ENCODE assay signal across 14 cellular contexts in genomic region chr4:102504941-102505340, GRCh38. TPM values are rescaled to one million over a fixed set of nuclear protein-coding genes. Genes with fewer than 3 reads are reported as not detected.
A peak's percentile ranks its signal among the peaks of the same experiment; 100 is the strongest.
DNase-seq lines count a peak whose midpoint lies in the region; ATAC-seq and TF ChIP-seq lines count a peak whose summit lies in the region.
"Had no signal": no experiment of that assay in that cellular context is flagged by ENCODE, and none has a peak within 500 bp of the region (broad histone marks: within the 10 kb centered on the region; RNA-seq: fewer than 3 reads in every experiment).

No MANE protein-coding gene starts in this region.

- no peak for DNase-seq in CD8-positive, alpha-beta memory T cell
- no peak for DNase-seq in immature natural killer cell
- no peak for DNase-seq in left ventricle myocardium inferior
- DNase-seq in NCI-H1417 treated with DMSO at 0.1 percent for 48 hours (lab: John Stamatoyannopoulos, UW), result no peak
- DNase-seq in ecto neural progenitor cell (ENCODE audit: low spot score), result no peak
- DNase-seq: NCI-H2081; SHP77; stimulated activated CD4-positive, alpha-beta T cell treated with anti-CD3 and anti-CD28 coated beads, Interleukin-2, amount 100 ng/mL, for 24 hours had no signal

- no peak for TF ChIP-seq CTCF in SU-DHL-6 (IDR thresholded peaks at IDR 0.05; ENCODE audit: insufficient read depth, low read length, poor library complexity, severe bottlenecking)
- TF ChIP-seq CTCF in left ventricle myocardium inferior (IDR thresholded peaks at IDR 0.05; ENCODE audit: borderline replicate concordance), result no peak

- intact Hi-C loops in left ventricle myocardium inferior (cut with micrococcal nuclease), result loop anchor here (10.0 kb wide), 1 partner anchor 90 kb away; no protein-coding TSS in a partner anchor

- H3K36me3 Mint-ChIP-seq in CD8-positive, alpha-beta memory T cell, result peaks cover 0 to 25% (median 4%) of the 10 kb centered on the region in 3 donors
- no peaks in the 10 kb centered on the region for H3K36me3 Mint-ChIP-seq in immature natural killer cell

- H3K79me2 ChIP-seq in ACC112 (ENCODE audit: control insufficient read depth, insufficient read depth, low read length, unreplicated experiment), result peaks cover 85% of the 10 kb centered on the region
- peaks cover 78% of the 10 kb centered on the region for H3K79me2 ChIP-seq in SU-DHL-6 (ENCODE audit: insufficient read depth, low read length)

- no peak overlapping the region for H3K27ac ChIP-seq in ACC112 (ENCODE audit: low read depth, low read length)
- H3K27ac ChIP-seq in CD8-positive, alpha-beta memory T cell (ENCODE audit: low read depth, low read length), result no peak overlapping the region
- no peak overlapping the region for H3K27ac ChIP-seq in SU-DHL-6 (ENCODE audit: low read depth, low read length)
- H3K27ac ChIP-seq in left ventricle myocardium inferior (replicated peaks), result no peak overlapping the region
- H3K27ac ChIP-seq: C4-2B, cardiac muscle cell had no signal

- H4K20me1 ChIP-seq in SU-DHL-6 (ENCODE audit: low read depth, low read length), result no peaks in the 10 kb centered on the region

- H3K4me3 Mint-ChIP-seq in CD8-positive, alpha-beta memory T cell, result peak overlapping the region; percentile 40 to 98 (median 93)
- peak overlapping the region in 3 of 5 donors; percentile 29 to 50 (median 48) for H3K4me3 Mint-ChIP-seq in immature natural killer cell
- H3K4me3 Mint-ChIP-seq: GM23338 had no signal

- peak overlapping the region; percentile 96 for H3K4me2 ChIP-seq in SU-DHL-6 (ENCODE audit: low read depth, low read length, poor library complexity, severe bottlenecking)
- H3K4me2 ChIP-seq: GM23338 had no signal

- POLR2A ChIA-PET in CD8-positive, alpha-beta memory T cell (lab: Charles Lee), result interaction anchor here (0.6 kb wide), 1 partner anchor 86 kb away, joined by 3 read pairs; no protein-coding TSS in a partner anchor

- H3K4me3 ChIP-seq in ACC112 (ENCODE audit: low read depth, low read length) (0 out of 2 replicates have a peak overlapping the region, but pooled peaks have one; percentile 84), SU-DHL-6 (ENCODE audit: insufficient read depth, low read length, poor library complexity, severe bottlenecking) (peak overlapping the region; percentile 23), left ventricle myocardium inferior (no peak overlapping the region)
- no peak overlapping the region for H3K4me3 ChIP-seq in CD8-positive, alpha-beta memory T cell (ENCODE audit: low read length)
- H3K4me3 ChIP-seq: cardiac muscle cell, GM23338 had no signal

- CTCF ChIA-PET in CD8-positive, alpha-beta memory T cell (lab: Charles Lee), result no interaction called here

- peaks cover 61 to 79% (median 75%) of the 10 kb centered on the region in 3 donors for H3K4me1 Mint-ChIP-seq in CD8-positive, alpha-beta memory T cell
- peaks cover 54 to 76% of the 10 kb centered on the region in 2 donors for H3K4me1 Mint-ChIP-seq in immature natural killer cell

- no peaks in the 10 kb centered on the region for H3K9me2 ChIP-seq in SU-DHL-6 (replicated peaks; ENCODE audit: insufficient read depth, low read length)

- H3K9me3 Mint-ChIP-seq in CD8-positive, alpha-beta memory T cell, result peaks cover 0 to 2% (median 0%) of the 10 kb centered on the region in 5 donors
- peaks cover 0 to 1% (median 0%) of the 10 kb centered on the region in 6 donors for H3K9me3 Mint-ChIP-seq in immature natural killer cell
- H3K9me3 Mint-ChIP-seq: GM23338 had no signal

- peak overlapping the region; percentile 87; the same call in 1 of the 2 replicates for H3K9ac ChIP-seq in SU-DHL-6 (ENCODE audit: low read length)

- peak overlapping the region in 6 of 8 donors; percentile 37 to 98 (median 58) for H3K27ac Mint-ChIP-seq in CD8-positive, alpha-beta memory T cell
- H3K27ac Mint-ChIP-seq in immature natural killer cell, result peak overlapping the region in 1 of 6 donors; percentile 79
- H3K27ac Mint-ChIP-seq: GM23338 had no signal

- no peak overlapping the region for H2AFZ ChIP-seq in ACC112 (ENCODE audit: low read length, unreplicated experiment)
- no peak overlapping the region for H2AFZ ChIP-seq in SU-DHL-6 (ENCODE audit: low read depth, low read length, severe bottlenecking)
- H2AFZ ChIP-seq: GM23338 had no signal

- H3K9me3 ChIP-seq in CD8-positive, alpha-beta memory T cell (ENCODE audit: low read length), result no peaks in the 10 kb centered on the region
- H3K9me3 ChIP-seq in SU-DHL-6 (ENCODE audit: insufficient read depth, low read length) (no peaks in the 10 kb centered on the region), left ventricle myocardium inferior (replicated peaks) (no peaks in the 10 kb centered on the region)

- H3K4me1 ChIP-seq in ACC112 (ENCODE audit: control insufficient read depth, insufficient read depth, low read length, unreplicated experiment) (peaks cover 31% of the 10 kb centered on the region), left ventricle myocardium inferior (peaks cover 81% of the 10 kb centered on the region)
- H3K4me1 ChIP-seq in CD8-positive, alpha-beta memory T cell (ENCODE audit: insufficient read depth, low read length), result peaks cover 49% of the 10 kb centered on the region

- ATAC-seq in GM19395 (IDR thresholded peaks at IDR 0.05; ENCODE audit: unreplicated experiment), result no peak
- ATAC-seq: GM23338 had no signal

- peaks cover 0 to 5% of the 10 kb centered on the region in 2 donors for H3K27me3 Mint-ChIP-seq in CD8-positive, alpha-beta memory T cell
- H3K27me3 Mint-ChIP-seq in immature natural killer cell (ENCODE audit: low read depth in 3 of 3), result peaks cover 16 to 37% (median 18%) of the 10 kb centered on the region in 3 donors

- H3K27me3 ChIP-seq in ACC112 (ENCODE audit: insufficient read depth, low read length) (no peaks in the 10 kb centered on the region), SU-DHL-6 (ENCODE audit: low read length) (no peaks in the 10 kb centered on the region), left ventricle myocardium inferior (ENCODE audit: low read depth) (no peaks in the 10 kb centered on the region)
- H3K27me3 ChIP-seq in CD8-positive, alpha-beta memory T cell (ENCODE audit: insufficient read depth, low read length, poor library complexity, severe bottlenecking), result no peaks in the 10 kb centered on the region
- H3K27me3 ChIP-seq: cardiac muscle cell had no signal

- H3F3A ChIP-seq in SU-DHL-6 (ENCODE audit: insufficient read depth), result 0 out of 2 replicates have a peak, but pooled peaks cover 11% of the 10 kb centered on the region

- no peaks in the 10 kb centered on the region for H3K36me3 ChIP-seq in ACC112 (ENCODE audit: insufficient read depth, low read length)
- H3K36me3 ChIP-seq in CD8-positive, alpha-beta memory T cell (ENCODE audit: insufficient read depth, low read length), result no peaks in the 10 kb centered on the region
- H3K36me3 ChIP-seq in SU-DHL-6 (ENCODE audit: low read length), result no peaks in the 10 kb centered on the region
- no peaks in the 10 kb centered on the region for H3K36me3 ChIP-seq in left ventricle myocardium inferior
- H3K36me3 ChIP-seq: cardiac muscle cell had no signal

RNA-seq across cellular contexts. Expression of gene NFKB1, which starts 3.8 kb away (rescaled TPM):
- 100 to 1,000 TPM; 185 to 189 TPM for total RNA-seq in CD8-positive, alpha-beta memory T cell
- polyA plus RNA-seq in CD8-positive, alpha-beta memory T cell, result 45.5 TPM
- 10 to 100 TPM in 1 of 3 donors, 1 to 10 TPM in 2; 9.4 to 16.0 (median 9.4) TPM for polyA plus RNA-seq in immature natural killer cell
- total RNA-seq in left ventricle myocardium inferior, result 18.0 TPM

Comparison
In these comparisons a context has a peak if more than half of its experiments do, and no peak if none do; other contexts are left out.
1. H3K4me3 ChIP-seq: peak in ACC112 (single experiment) and SU-DHL-6 (single experiment); none in CD8-positive, alpha-beta memory T cell (single experiment) and left ventricle myocardium inferior (single experiment).